Comparison of ENCODE assay signal across 8 cellular contexts in genomic region chr17:8326591-8327583, GRCh38. TPM values are rescaled to one million over a fixed set of nuclear protein-coding genes. Genes with fewer than 3 reads are reported as not detected.
A peak's percentile ranks its signal among the peaks of the same experiment; 100 is the strongest.
DNase-seq lines count a peak whose midpoint lies in the region; ATAC-seq and TF ChIP-seq lines count a peak whose summit lies in the region.

No MANE protein-coding gene starts in this region.

- ATAC-seq in Right ventricle myocardium superior (ENCODE audit: poor library complexity), result peak; percentile 82
- no peak for ATAC-seq in GM21723 (IDR thresholded peaks at IDR 0.05; ENCODE audit: unreplicated experiment)
- no peak for ATAC-seq in HG02870 (IDR thresholded peaks at IDR 0.05; ENCODE audit: unreplicated experiment)

- H3K9me3 ChIP-seq in HUES64 (ENCODE audit: insufficient read depth, low read depth, low read length) (no peaks in the 10 kb centered on the region), parathyroid adenoma (ENCODE audit: control insufficient read depth, low read length) (no peaks in the 10 kb centered on the region)

- H3K36me3 ChIP-seq in HUES64 (ENCODE audit: insufficient read depth, low read length) (no peaks in the 10 kb centered on the region), parathyroid adenoma (ENCODE audit: control insufficient read depth, insufficient read depth, low read length) (no peaks in the 10 kb centered on the region)

- H3K9ac ChIP-seq in HUES64 (ENCODE audit: low read depth, low read length), result peak overlapping the region; percentile 34
- no peak overlapping the region for H3K9ac ChIP-seq in parathyroid adenoma

- H3K4me3 ChIP-seq in AG04449 (ENCODE audit: low read depth, low read length) (peak overlapping the region; percentile 55), HUES64 (ENCODE audit: low read length) (peak overlapping the region; percentile 54), parathyroid adenoma (ENCODE audit: low read depth, low read length) (peak overlapping the region; percentile 49)

- POLR2A ChIA-PET in AG04449 (lab: Yijun Ruan, JAX), result interaction anchor here (1.1 kb wide), 1 partner anchor 154 kb away, joined by 4 read pairs; no protein-coding TSS in a partner anchor

- peaks cover 29% of the 10 kb centered on the region for H3K27me3 ChIP-seq in HUES64 (ENCODE audit: insufficient read depth, low read length)
- no peaks in the 10 kb centered on the region for H3K27me3 ChIP-seq in parathyroid adenoma (ENCODE audit: control insufficient read depth, insufficient read depth, low read length)

- DNase-seq in AG04449 (ENCODE audit: low read depth, low spot score), result no peak
- peak; percentile 2 for DNase-seq in activated T-helper 1 cell treated with Interleukin-2 at 50 U/mL for 16 hours (ENCODE audit: low read depth)
- DNase-seq in Right ventricle myocardium superior, result peak; percentile 63
- no peak for DNase-seq in NCI-H2171 treated with DMSO at 0.1 percent for 48 hours (lab: John Stamatoyannopoulos, UW)

- no peaks in the 10 kb centered on the region for H3K4me1 ChIP-seq in HUES64 (ENCODE audit: insufficient read depth, low read length)
- H3K4me1 ChIP-seq in parathyroid adenoma, result no peaks in the 10 kb centered on the region

- H3K27ac ChIP-seq in HUES64 (ENCODE audit: low read depth, low read length), result no peak overlapping the region
- H3K27ac ChIP-seq in parathyroid adenoma, result no peak overlapping the region

- CTCF ChIA-PET in AG04449 (lab: Yijun Ruan, JAX), result interaction anchor here (0.8 to 2.0 kb wide), 4 partner anchors 9 to 336 kb away, joined by 3 to 9 read pairs (median 4); no protein-coding TSS in a partner anchor

- H3K79me2 ChIP-seq in parathyroid adenoma, result no peaks in the 10 kb centered on the region

- peak overlapping the region; percentile 83 for H2AFZ ChIP-seq in parathyroid adenoma

- peak overlapping the region; percentile 69 for H3K4me2 ChIP-seq in parathyroid adenoma (ENCODE audit: low read length)

- WGBS in HUES64, result 10% methylated on average over 66 of the region's 66 CpGs

- no peak for TF ChIP-seq CTCF in AG04449 (IDR thresholded peaks at IDR 0.05; ENCODE audit: insufficient read depth, low read length, missing control alignments)
- TF ChIP-seq CTCF in parathyroid adenoma (IDR thresholded peaks at IDR 0.05), result no peak

- intact Hi-C loops in Right ventricle myocardium superior (cut with DNase I), result no loop called here

RNA-seq across cellular contexts. Expression of gene ODF4, which starts 12.8 kb away (rescaled TPM):
- polyA plus RNA-seq in HUES64 (2013, experiment 1 of 2), result not detected
- polyA plus RNA-seq in HUES64 (2013, experiment 2 of 2), result not detected
- total RNA-seq in Right ventricle myocardium superior, result not detected

RNA-seq across cellular contexts. Expression of gene ARHGEF15, which starts 16.8 kb away (rescaled TPM):
- 0.25 TPM for polyA plus RNA-seq in HUES64 (2013, experiment 1 of 2)
- polyA plus RNA-seq in HUES64 (2013, experiment 2 of 2), result 0.63 TPM
- 17.2 TPM for total RNA-seq in Right ventricle myocardium superior

RNA-seq across cellular contexts. Expression of gene SLC25A35, which starts 31.7 kb away (rescaled TPM):
- 2.1 TPM for polyA plus RNA-seq in HUES64 (2013, experiment 1 of 2)
- polyA plus RNA-seq in HUES64 (2013, experiment 2 of 2), result 2.5 TPM
- total RNA-seq in Right ventricle myocardium superior, result 1.00 TPM

RNA-seq across cellular contexts. Expression of gene RANGRF, which starts 38.4 kb away (rescaled TPM):
- polyA plus RNA-seq in HUES64 (2013, experiment 1 of 2), result 36.9 TPM
- polyA plus RNA-seq in HUES64 (2013, experiment 2 of 2), result 33.5 TPM
- total RNA-seq in Right ventricle myocardium superior, result 23.2 TPM

Comparison
In these comparisons a context has a peak if more than half of its experiments do, and no peak if none do; other contexts are left out.
1. DNase-seq: peak in activated T-helper 1 cell treated with Interleukin-2 at 50 U/mL for 16 hours (single experiment) and Right ventricle myocardium superior (single experiment); none in AG04449 (single experiment) and NCI-H2171 treated with DMSO at 0.1 percent for 48 hours (single experiment).
2. Peak in every context shown above with its lines, with median percentiles within 50 percentile points of each other: H3K4me3 ChIP-seq.